ENCODE assay signal across 14 cellular contexts in the genomic region with DNA sequence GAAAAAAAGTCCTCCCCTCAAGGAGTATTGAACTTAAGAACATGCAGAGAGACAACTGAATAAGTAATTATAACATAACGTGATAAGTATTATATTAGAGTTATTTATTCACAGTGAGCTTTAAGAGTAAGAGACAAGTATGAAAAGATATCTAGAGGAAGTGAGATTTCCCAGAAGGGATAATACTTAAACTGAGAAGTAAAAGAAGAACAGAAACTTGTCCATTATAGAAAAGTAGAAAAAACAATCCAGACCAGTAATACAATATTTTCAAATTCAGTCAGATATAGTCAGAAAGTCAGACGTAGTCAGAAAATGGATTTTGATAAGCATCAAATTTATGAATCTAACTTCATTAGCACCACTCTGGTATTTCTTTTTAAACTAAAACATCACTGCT.
DNase-seq lines count a peak whose midpoint lies in the region; ATAC-seq and TF ChIP-seq lines count a peak whose summit lies in the region.
"Had no signal": no experiment of that assay in that cellular context is flagged by ENCODE, and none has a peak within 500 bp of the region (broad histone marks: within the 10 kb centered on the region; RNA-seq: fewer than 3 reads in every experiment).

No MANE protein-coding gene starts in this region.

- ATAC-seq in GM18858 (IDR thresholded peaks at IDR 0.05; ENCODE audit: unreplicated experiment) (peak; percentile 95), GM21515 (IDR thresholded peaks at IDR 0.05; ENCODE audit: unreplicated experiment) (peak; percentile 77), HG03039 (IDR thresholded peaks at IDR 0.05; ENCODE audit: unreplicated experiment) (peak; percentile 73), GM18520 (IDR thresholded peaks at IDR 0.05; ENCODE audit: unreplicated experiment) (no peak)

- TF ChIP-seq CTCF in coronary artery (IDR thresholded peaks at IDR 0.05): no peak

- H3K27ac Mint-ChIP-seq in activated T-helper 1 cell treated with anti-CD3 and anti-CD28 coated beads, Interleukin-12 subunit alpha, Interleukin-12 subunit beta, Interleukin-2, Interleukin-4 antibody, amounts not matched to agents 30 ng/mL and 10 ng/mL and 1 ng/mL, durations not matched to agents 14 hours and 24 hours and 36 hours: no peak overlapping the region
- H3K27ac Mint-ChIP-seq: naive B cell had no signal

- no peak overlapping the region for H3K27ac ChIP-seq in coronary artery

- no peaks in the 10 kb centered on the region for H3K36me3 Mint-ChIP-seq in activated T-helper 1 cell treated with anti-CD3 and anti-CD28 coated beads, Interleukin-12 subunit alpha, Interleukin-12 subunit beta, Interleukin-2, Interleukin-4 antibody, amounts not matched to agents 30 ng/mL and 10 ng/mL and 1 ng/mL, durations not matched to agents 14 hours and 24 hours and 36 hours (ENCODE audit: low read depth)
- H3K36me3 Mint-ChIP-seq: naive B cell had no signal

- H3K9me3 Mint-ChIP-seq in activated T-helper 1 cell treated with anti-CD3 and anti-CD28 coated beads, Interleukin-12 subunit alpha, Interleukin-12 subunit beta, Interleukin-2, Interleukin-4 antibody, amounts not matched to agents 30 ng/mL and 10 ng/mL and 1 ng/mL, durations not matched to agents 14 hours and 24 hours and 36 hours: peaks cover 10% of the 10 kb centered on the region

- peak; percentile 86 for DNase-seq in MV-4-11 (lab: John Stamatoyannopoulos, UW)
- DNase-seq in coronary artery (ENCODE audit: low spot score): no peak
- DNase-seq in activated T-helper 1 cell treated with anti-CD3 and anti-CD28 coated beads, Interleukin-12 subunit alpha, Interleukin-12 subunit beta, Interleukin-2, Interleukin-4 antibody, amounts not matched to agents 30 ng/mL and 10 ng/mL and 1 ng/mL, durations not matched to agents 14 hours and 24 hours and 36 hours (ENCODE audit: low spot score): no peak
- DNase-seq in SIG-M5 treated with dmso at 0.1 percent for 504 hours (lab: John Stamatoyannopoulos, UW; ENCODE audit: unreplicated experiment): no peak
- DNase-seq: activated CD8-positive, alpha-beta memory T cell treated with anti-CD3 and anti-CD28 coated beads for 24 hours; activated gamma-delta T cell; AML-193; naive B cell; NCI-H2227 treated with DMSO at 0.1 percent for 48 hours; SK-N-SH had no signal

- H3K4me1 Mint-ChIP-seq in activated T-helper 1 cell treated with anti-CD3 and anti-CD28 coated beads, Interleukin-12 subunit alpha, Interleukin-12 subunit beta, Interleukin-2, Interleukin-4 antibody, amounts not matched to agents 30 ng/mL and 10 ng/mL and 1 ng/mL, durations not matched to agents 14 hours and 24 hours and 36 hours (ENCODE audit: low read depth): no peaks in the 10 kb centered on the region
- H3K4me1 Mint-ChIP-seq: naive B cell had no signal

- H3K4me3 ChIP-seq in coronary artery: no peak overlapping the region

- intact Hi-C loops in activated T-helper 1 cell treated with anti-CD3 and anti-CD28 coated beads, Interleukin-12 subunit alpha, Interleukin-12 subunit beta, Interleukin-2, Interleukin-4 antibody, amounts not matched to agents 30 ng/mL and 10 ng/mL and 1 ng/mL, durations not matched to agents 14 hours and 24 hours and 36 hours (cut with micrococcal nuclease): no loop called here

- H3K27me3 Mint-ChIP-seq in activated T-helper 1 cell treated with anti-CD3 and anti-CD28 coated beads, Interleukin-12 subunit alpha, Interleukin-12 subunit beta, Interleukin-2, Interleukin-4 antibody, amounts not matched to agents 30 ng/mL and 10 ng/mL and 1 ng/mL, durations not matched to agents 14 hours and 24 hours and 36 hours (ENCODE audit: insufficient read depth): no peaks in the 10 kb centered on the region
- H3K27me3 Mint-ChIP-seq: naive B cell had no signal

- no peak overlapping the region for H3K4me3 Mint-ChIP-seq in activated T-helper 1 cell treated with anti-CD3 and anti-CD28 coated beads, Interleukin-12 subunit alpha, Interleukin-12 subunit beta, Interleukin-2, Interleukin-4 antibody, amounts not matched to agents 30 ng/mL and 10 ng/mL and 1 ng/mL, durations not matched to agents 14 hours and 24 hours and 36 hours
- H3K4me3 Mint-ChIP-seq: naive B cell had no signal
